ENCODE assay signal across 15 cellular contexts in genomic region chr3:25471081-25471768, GRCh38. TPM values are rescaled to one million over a fixed set of nuclear protein-coding genes. Genes with fewer than 3 reads are reported as not detected.
DNase-seq lines count a peak whose midpoint lies in the region; TF ChIP-seq lines count a peak whose summit lies in the region.
"Had no signal": no experiment of that assay in that cellular context is flagged by ENCODE, and none has a peak within 500 bp of the region (broad histone marks: within the 10 kb centered on the region; RNA-seq: fewer than 3 reads in every experiment).

No MANE protein-coding gene starts in this region.

- peak overlapping the region in 48 of 59 donors; percentile 2 to 90 (median 56) for H3K27ac ChIP-seq in dorsolateral prefrontal cortex
- H3K27ac ChIP-seq in prostate gland, result peak overlapping the region; percentile 28 to 38

- no peak overlapping the region for H3K4me3 ChIP-seq in BJ (ENCODE audit: low read depth, low read length)
- peak overlapping the region in 23 of 59 donors; percentile 2 to 38 (median 21) for H3K4me3 ChIP-seq in dorsolateral prefrontal cortex
- H3K4me3 ChIP-seq in prostate gland, result no peak overlapping the region
- H3K4me3 ChIP-seq: ovary had no signal

- H3K27me3 ChIP-seq in BJ (ENCODE audit: control insufficient read depth, insufficient read depth, low read length) (no peaks in the 10 kb centered on the region), dorsolateral prefrontal cortex (no peaks in the 10 kb centered on the region), prostate gland (replicated peaks; ENCODE audit: insufficient read depth) (no peaks in the 10 kb centered on the region)
- H3K27me3 ChIP-seq: ovary had no signal

- intact Hi-C loops in dorsolateral prefrontal cortex (cut with DNase I), result no loop called here
- intact Hi-C loops in prostate gland (cut with DNase I), result no loop called here
- intact Hi-C loops in head of caudate nucleus (cut with DNase I), result no loop called here

- H3K4me1 ChIP-seq in prostate gland (replicated peaks), result peaks cover 4% of the 10 kb centered on the region

- no peaks in the 10 kb centered on the region for H3K9me3 ChIP-seq in prostate gland
- H3K9me3 ChIP-seq: ovary had no signal

- CTCF ChIA-PET in BJ (lab: Yijun Ruan, JAX), result interaction anchor here (1.1 to 3.9 kb wide), 5 partner anchors 17 to 438 kb away, joined by 3 to 23 read pairs (median 4); no protein-coding TSS in a partner anchor

- TF ChIP-seq POLR2A in prostate gland (IDR thresholded peaks at IDR 0.05), result no peak

- H3K36me3 ChIP-seq in BJ (ENCODE audit: control insufficient read depth, insufficient read depth, low read length) (no peaks in the 10 kb centered on the region), prostate gland (no peaks in the 10 kb centered on the region)
- H3K36me3 ChIP-seq: ovary had no signal

- TF ChIP-seq CTCF in BJ (IDR thresholded peaks at IDR 0.05; ENCODE audit: insufficient read depth, low read depth, low read length), result no peak
- no peak for TF ChIP-seq CTCF in dorsolateral prefrontal cortex (IDR thresholded peaks at IDR 0.05 in 54 of 56, conservative IDR thresholded peaks at IDR 0.05 in 2 of 56; ENCODE audit: low read depth in 1 of 56, partially characterized antibody in 56 of 56)
- no peak for TF ChIP-seq CTCF in prostate gland (IDR thresholded peaks at IDR 0.05)

- DNase-seq in BJ (ENCODE audit: low read depth) (peak; percentile 63), MV-4-11 (lab: John Stamatoyannopoulos, UW) (peak; percentile 6), dorsolateral prefrontal cortex (no peak), prostate gland (ENCODE audit: low spot score) (no peak), globus pallidus (ENCODE audit: low spot score) (no peak), head of caudate nucleus (no peak), dedifferentiated amniotic fluid mesenchymal stem cell (ENCODE audit: extremely low spot score) (no peak)
- no peak for DNase-seq in effector CD4-positive, alpha-beta T cell
- DNase-seq: activated CD4-positive, alpha-beta T cell treated with anti-CD3 and anti-CD28 coated beads, Interleukin-2, amount 10 ng/mL, durations not matched to agents 7 days and 5 days; DMS79 treated with DMSO at 0.1 percent for 48 hours; erythroblast; NCI-H226; stimulated activated CD8-positive, alpha-beta memory T cell treated with anti-CD3 and anti-CD28 coated beads, Interleukin-4, amount 100 ng/mL, for 48 hours had no signal

- POLR2A ChIA-PET in BJ (lab: Charles Lee), result no interaction called here

- 5% methylated on average over 9 of the region's 9 CpGs for WGBS in prostate gland

RNA-seq across cellular contexts. Expression of gene RARB, which starts 43.2 kb away (rescaled TPM):
- 7.8 and 10.1 TPM in 2 replicates for polyA plus RNA-seq in BJ (2011; rRNA removed)
- polyA minus RNA-seq in BJ (2011; rRNA and poly(A)+ RNA removed), result 13.2 and 19.9 TPM in 2 replicates
- total RNA-seq in dorsolateral prefrontal cortex (10 to 100 TPM in 107 of 120 experiments, 1 to 10 TPM in 13; 4.6 to 28.6 (median 15.9) TPM), prostate gland (10 to 100 TPM in 1 of 2 donors, 1 to 10 TPM in 1; 4.4 to 17.2 TPM)
- total RNA-seq: activated CD4-positive, alpha-beta T cell treated with anti-CD3 and anti-CD28 coated beads, Interleukin-2, amount 10 ng/mL, durations not matched to agents 7 days and 5 days; HepG2 had no signal

Comparison
In these comparisons a context has a peak if more than half of its experiments do, and no peak if none do; other contexts are left out.
1. DNase-seq: peak in BJ (single experiment) and MV-4-11 (single experiment); none in dorsolateral prefrontal cortex (0 of 10), prostate gland (single experiment), effector CD4-positive, alpha-beta T cell (single experiment), globus pallidus (single experiment), head of caudate nucleus (0 of 42) and dedifferentiated amniotic fluid mesenchymal stem cell (single experiment).